Comparison of ENCODE assay signal across 15 cellular contexts in genomic region chr2:140639628-140640027, GRCh38.
A peak's percentile ranks its signal among the peaks of the same experiment; 100 is the strongest.
DNase-seq lines count a peak whose midpoint lies in the region; ATAC-seq and TF ChIP-seq lines count a peak whose summit lies in the region.
"Had no signal": no experiment of that assay in that cellular context is flagged by ENCODE, and none has a peak within 500 bp of the region (broad histone marks: within the 10 kb centered on the region; RNA-seq: fewer than 3 reads in every experiment).

No MANE protein-coding gene starts in this region.

- H3K79me2 ChIP-seq in MM.1S (ENCODE audit: low read length) (no peaks in the 10 kb centered on the region), OCI-LY7 (ENCODE audit: insufficient read depth, low read depth, low read length) (no peaks in the 10 kb centered on the region)

- intact Hi-C loops in OCI-LY7 (cut with micrococcal nuclease; ENCODE audit: unreplicated experiment) = no loop called here

- TF ChIP-seq CTCF in GM12865 (IDR thresholded peaks at IDR 0.05; ENCODE audit: insufficient read depth, low read depth, low read length, missing control alignments) (no peak), MM.1S (IDR thresholded peaks at IDR 0.05; ENCODE audit: low read length) (no peak), OCI-LY7 (conservative IDR thresholded peaks at IDR 0.05; ENCODE audit: low read length) (no peak)

- no peaks in the 10 kb centered on the region for H3F3A ChIP-seq in MM.1S (ENCODE audit: insufficient read depth, low read length)

- no peak overlapping the region for H3K4me3 Mint-ChIP-seq in activated T-cell treated with anti-CD3 and anti-CD28 coated beads, Interleukin-2, amount 50 U/mL, for 4 hours
- H3K4me3 Mint-ChIP-seq: activated naive CD4-positive, alpha-beta T cell treated with anti-CD3 and anti-CD28 coated beads, Interleukin-2, amount 10 ng/mL, durations not matched to agents 7 days and 5 days had no signal

- H3K4me1 ChIP-seq in MM.1S (ENCODE audit: low read length) (no peaks in the 10 kb centered on the region), OCI-LY7 (ENCODE audit: insufficient read depth, low read length, poor library complexity, severe bottlenecking) (no peaks in the 10 kb centered on the region)

- H3K36me3 ChIP-seq in MM.1S (replicated peaks; ENCODE audit: insufficient read depth, low read length) (no peaks in the 10 kb centered on the region), OCI-LY7 (ENCODE audit: insufficient read depth, low read length) (no peaks in the 10 kb centered on the region)
- H3K36me3 ChIP-seq: MG63 had no signal

- H2AFZ ChIP-seq in MM.1S (ENCODE audit: low read length) = no peak overlapping the region
- no peak overlapping the region for H2AFZ ChIP-seq in OCI-LY7 (ENCODE audit: low read length)

- H3K9me2 ChIP-seq in MM.1S (replicated peaks; ENCODE audit: insufficient read depth, low read length) (no peaks in the 10 kb centered on the region), OCI-LY7 (ENCODE audit: insufficient read depth, low read length) (no peaks in the 10 kb centered on the region)

- POLR2A ChIA-PET in OCI-LY7 (lab: Charles Lee) = interaction anchor here (0.8 kb wide), 1 partner anchor 9 kb away, joined by 3 read pairs; no protein-coding TSS in a partner anchor

- BruUV-seq in OCI-LY7 (replicated peaks; lab: Mats Ljungman, UMichigan) = no TSS peak

- in situ Hi-C loops in G401 (cut with HindIII; ENCODE audit: low sequenced_read_pairs) = no loop called here

- H3K4me3 ChIP-seq in GM12865 (ENCODE audit: low read depth, low read length) (no peak overlapping the region), MM.1S (ENCODE audit: low read length) (no peak overlapping the region), OCI-LY7 (ENCODE audit: low read depth, low read length, poor library complexity, severe bottlenecking) (no peak overlapping the region)
- H3K4me3 ChIP-seq: A549, MG63 had no signal

- 0 out of 2 replicates have a peak overlapping the region, but pooled peaks have one; percentile 3 for H3K4me2 ChIP-seq in MM.1S (ENCODE audit: low read depth, low read length)
- no peak overlapping the region for H3K4me2 ChIP-seq in OCI-LY7 (ENCODE audit: low read length)
- H3K4me2 ChIP-seq: A549 had no signal

- H3K9me3 Mint-ChIP-seq in activated T-cell treated with anti-CD3 and anti-CD28 coated beads, Interleukin-2, amount 50 U/mL, for 4 hours = peaks cover 4% of the 10 kb centered on the region
- H3K9me3 Mint-ChIP-seq: activated naive CD4-positive, alpha-beta T cell treated with anti-CD3 and anti-CD28 coated beads, Interleukin-2, amount 10 ng/mL, durations not matched to agents 7 days and 5 days had no signal

- CTCF ChIA-PET in OCI-LY7 (lab: Charles Lee; ENCODE audit: unreplicated experiment) = no interaction called here

- H3K27me3 ChIP-seq in MM.1S (replicated peaks; ENCODE audit: insufficient read depth, low read length) = no peaks in the 10 kb centered on the region
- H3K27me3 ChIP-seq: MG63 had no signal

- H3K27me3 Mint-ChIP-seq in activated T-cell treated with anti-CD3 and anti-CD28 coated beads, Interleukin-2, amount 50 U/mL, for 4 hours (ENCODE audit: low read depth) = no peaks in the 10 kb centered on the region
- H3K27me3 Mint-ChIP-seq: activated naive CD4-positive, alpha-beta T cell treated with anti-CD3 and anti-CD28 coated beads, Interleukin-2, amount 10 ng/mL, durations not matched to agents 7 days and 5 days had no signal

- no peak overlapping the region for H3K9ac ChIP-seq in MM.1S (ENCODE audit: low read length)

- no peaks in the 10 kb centered on the region for H3K4me1 Mint-ChIP-seq in activated T-cell treated with anti-CD3 and anti-CD28 coated beads, Interleukin-2, amount 50 U/mL, for 4 hours (ENCODE audit: low read depth)
- H3K4me1 Mint-ChIP-seq: activated naive CD4-positive, alpha-beta T cell treated with anti-CD3 and anti-CD28 coated beads, Interleukin-2, amount 10 ng/mL, durations not matched to agents 7 days and 5 days had no signal

- H3K9me3 ChIP-seq in MM.1S (replicated peaks; ENCODE audit: insufficient read depth, low read length) (no peaks in the 10 kb centered on the region), OCI-LY7 (ENCODE audit: low read length) (no peaks in the 10 kb centered on the region)
- H3K9me3 ChIP-seq: A549, MG63 had no signal

- no peaks in the 10 kb centered on the region for H3K36me3 Mint-ChIP-seq in activated T-cell treated with anti-CD3 and anti-CD28 coated beads, Interleukin-2, amount 50 U/mL, for 4 hours (ENCODE audit: insufficient read depth)
- H3K36me3 Mint-ChIP-seq: activated naive CD4-positive, alpha-beta T cell treated with anti-CD3 and anti-CD28 coated beads, Interleukin-2, amount 10 ng/mL, durations not matched to agents 7 days and 5 days had no signal

- H3K27ac ChIP-seq in MM.1S (ENCODE audit: low read length) = no peak overlapping the region
- no peak overlapping the region for H3K27ac ChIP-seq in OCI-LY7 (ENCODE audit: low read depth, low read length, poor library complexity, severe bottlenecking)
- H3K27ac ChIP-seq: A549 had no signal

- ATAC-seq in GM19438 (IDR thresholded peaks at IDR 0.05; ENCODE audit: low read depth, unreplicated experiment) = peak; percentile 62
- ATAC-seq in HG02943 (IDR thresholded peaks at IDR 0.05; ENCODE audit: low read depth, unreplicated experiment) = peak; percentile 86
- ATAC-seq in activated T-cell treated with anti-CD3 and anti-CD28 coated beads, Interleukin-2, amount 50 U/mL, for 4 hours = no peak
- ATAC-seq: A549, SK-N-SH treated with all-trans-retinoic acid at 6 μM for 48 hours had no signal

- DNase-seq in GM12865 (ENCODE audit: low read depth) (peak; percentile 34), MM.1S (peak; percentile 40), OCI-LY7 (ENCODE audit: low spot score) (no peak), cerebellar nuclear complex (lab: John Stamatoyannopoulos, UW) (no peak), G401 (ENCODE audit: low spot score) (no peak)
- no peak for DNase-seq in activated T-cell treated with anti-CD3 and anti-CD28 coated beads, Interleukin-2, amount 50 U/mL, for 4 hours
- DNase-seq: activated CD4-positive, alpha-beta T cell treated with anti-CD3 and anti-CD28 coated beads, Interleukin-2, amount 50 U/mL, for 1 hour; activated naive CD4-positive, alpha-beta T cell treated with anti-CD3 and anti-CD28 coated beads, Interleukin-2, amount 10 ng/mL, durations not matched to agents 7 days and 5 days; Calu3; MG63; NCI-H524 treated with DMSO at 0.1 percent for 48 hours had no signal

- no peaks in the 10 kb centered on the region for H4K20me1 ChIP-seq in MM.1S (ENCODE audit: insufficient read depth, low read length)
- H4K20me1 ChIP-seq in OCI-LY7 (ENCODE audit: insufficient read depth, low read length) = no peaks in the 10 kb centered on the region

Comparison
In these comparisons a context has a peak if more than half of its experiments do, and no peak if none do; other contexts are left out.
1. DNase-seq: peak in GM12865 (single experiment) and MM.1S (single experiment); none in activated T-cell treated with anti-CD3 and anti-CD28 coated beads, Interleukin-2, amount 50 U/mL, for 4 hours (single experiment), OCI-LY7 (single experiment), cerebellar nuclear complex (0 of 2) and G401 (single experiment).
2. ATAC-seq: peak in GM19438 (single experiment) and HG02943 (single experiment); none in activated T-cell treated with anti-CD3 and anti-CD28 coated beads, Interleukin-2, amount 50 U/mL, for 4 hours (0 of 2).